ENCODE assay signal across 1 cellular context in genomic region chr16:21301168-21301894, GRCh38.
A peak's percentile ranks its signal among the peaks of the same experiment; 100 is the strongest.
TF ChIP-seq lines count a peak whose summit lies in the region.

No MANE protein-coding gene starts in this region.

TF ChIP-seq in HepG2, 621 proteins besides CTCF, POLR2A, EP300 and RAD21 (continued from another document and continues in another):
- peak; percentile 51 for TF ChIP-seq HOMEZ (CRISPR knock-in tag; IDR thresholded peaks at IDR 0.05; ENCODE audit: low read depth)
- no peak for TF ChIP-seq FOXP1 (IDR thresholded peaks at IDR 0.05)
- no peak for TF ChIP-seq FOXP1 (CRISPR knock-in tag; IDR thresholded peaks at IDR 0.05)
- TF ChIP-seq, protein P1, sequence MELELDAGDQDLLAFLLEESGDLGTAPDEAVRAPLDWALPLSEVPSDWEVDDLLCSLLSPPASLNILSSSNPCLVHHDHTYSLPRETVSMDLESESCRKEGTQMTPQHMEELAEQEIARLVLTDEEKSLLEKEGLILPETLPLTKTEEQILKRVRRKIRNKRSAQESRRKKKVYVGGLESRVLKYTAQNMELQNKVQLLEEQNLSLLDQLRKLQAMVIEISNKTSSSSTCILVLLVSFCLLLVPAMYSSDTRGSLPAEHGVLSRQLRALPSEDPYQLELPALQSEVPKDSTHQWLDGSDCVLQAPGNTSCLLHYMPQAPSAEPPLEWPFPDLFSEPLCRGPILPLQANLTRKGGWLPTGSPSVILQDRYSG (CRISPR knock-in tag; IDR thresholded peaks at IDR 0.05): 0 out of 2 replicates have a peak, but pooled peaks have one; percentile 52
- TF ChIP-seq MIXL1 (CRISPR knock-in tag; IDR thresholded peaks at IDR 0.05): no peak
- TF ChIP-seq ZNF225 (CRISPR knock-in tag; IDR thresholded peaks at IDR 0.05): peak; percentile 93
- no peak for TF ChIP-seq RARG (CRISPR knock-in tag; IDR thresholded peaks at IDR 0.05; ENCODE audit: low read depth)
- TF ChIP-seq KMT2B (CRISPR knock-in tag; IDR thresholded peaks at IDR 0.05): peak; percentile 76
- TF ChIP-seq PATZ1 (CRISPR knock-in tag; IDR thresholded peaks at IDR 0.05): peak; percentile 83
- TF ChIP-seq ZFP90 (CRISPR knock-in tag; IDR thresholded peaks at IDR 0.05; ENCODE audit: borderline replicate concordance): peak; percentile 92; the same call in 1 of the 2 replicates
- no peak for TF ChIP-seq AHDC1 (CRISPR knock-in tag; IDR thresholded peaks at IDR 0.05; ENCODE audit: borderline replicate concordance)
- peak; percentile 82 for TF ChIP-seq XRCC5 (optimal IDR thresholded peaks at IDR 0.05; ENCODE audit: low read length)
- TF ChIP-seq ZNF343 (CRISPR knock-in tag; IDR thresholded peaks at IDR 0.05): peak; percentile 91; the same call in 1 of the 2 replicates
- TF ChIP-seq RAD51 (IDR thresholded peaks at IDR 0.05; ENCODE audit: borderline replicate concordance): no peak
- TF ChIP-seq CEBPZ (IDR thresholded peaks at IDR 0.05; ENCODE audit: low read length): no peak
- TF ChIP-seq, protein P2, sequence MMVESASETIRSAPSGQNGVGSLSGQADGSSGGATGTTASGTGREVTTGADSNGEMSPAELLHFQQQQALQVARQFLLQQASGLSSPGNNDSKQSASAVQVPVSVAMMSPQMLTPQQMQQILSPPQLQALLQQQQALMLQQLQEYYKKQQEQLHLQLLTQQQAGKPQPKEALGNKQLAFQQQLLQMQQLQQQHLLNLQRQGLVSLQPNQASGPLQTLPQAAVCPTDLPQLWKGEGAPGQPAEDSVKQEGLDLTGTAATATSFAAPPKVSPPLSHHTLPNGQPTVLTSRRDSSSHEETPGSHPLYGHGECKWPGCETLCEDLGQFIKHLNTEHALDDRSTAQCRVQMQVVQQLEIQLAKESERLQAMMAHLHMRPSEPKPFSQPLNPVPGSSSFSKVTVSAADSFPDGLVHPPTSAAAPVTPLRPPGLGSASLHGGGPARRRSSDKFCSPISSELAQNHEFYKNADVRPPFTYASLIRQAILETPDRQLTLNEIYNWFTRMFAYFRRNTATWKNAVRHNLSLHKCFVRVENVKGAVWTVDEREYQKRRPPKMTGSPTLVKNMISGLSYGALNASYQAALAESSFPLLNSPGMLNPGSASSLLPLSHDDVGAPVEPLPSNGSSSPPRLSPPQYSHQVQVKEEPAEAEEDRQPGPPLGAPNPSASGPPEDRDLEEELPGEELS (CRISPR knock-in tag; IDR thresholded peaks at IDR 0.05): peak; percentile 81
- TF ChIP-seq PAWR (CRISPR knock-in tag; IDR thresholded peaks at IDR 0.05; ENCODE audit: borderline replicate concordance): peak; percentile 97; the same call in 1 of the 2 replicates
- no peak for TF ChIP-seq ZNF672 (CRISPR knock-in tag; IDR thresholded peaks at IDR 0.05)
- no peak; the same call in 1 of the 2 replicates for TF ChIP-seq ZNF136 (CRISPR knock-in tag; IDR thresholded peaks at IDR 0.05; ENCODE audit: low read depth)
- TF ChIP-seq, protein P3, sequence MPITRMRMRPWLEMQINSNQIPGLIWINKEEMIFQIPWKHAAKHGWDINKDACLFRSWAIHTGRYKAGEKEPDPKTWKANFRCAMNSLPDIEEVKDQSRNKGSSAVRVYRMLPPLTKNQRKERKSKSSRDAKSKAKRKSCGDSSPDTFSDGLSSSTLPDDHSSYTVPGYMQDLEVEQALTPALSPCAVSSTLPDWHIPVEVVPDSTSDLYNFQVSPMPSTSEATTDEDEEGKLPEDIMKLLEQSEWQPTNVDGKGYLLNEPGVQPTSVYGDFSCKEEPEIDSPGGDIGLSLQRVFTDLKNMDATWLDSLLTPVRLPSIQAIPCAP (CRISPR knock-in tag; IDR thresholded peaks at IDR 0.05; ENCODE audit: low read depth): peak; percentile 73; the same call in 1 of the 2 replicates
- TF ChIP-seq ZNF367 (CRISPR knock-in tag; IDR thresholded peaks at IDR 0.05; ENCODE audit: borderline replicate concordance): peak; percentile 48
- TF ChIP-seq ZBTB44 (CRISPR knock-in tag; IDR thresholded peaks at IDR 0.05): peak; percentile 58; the same call in 1 of the 2 replicates
- TF ChIP-seq ZNF362 (CRISPR knock-in tag; IDR thresholded peaks at IDR 0.05; ENCODE audit: borderline replicate concordance): peak; percentile 83; the same call in 1 of the 2 replicates
- TF ChIP-seq ZNF326 (CRISPR knock-in tag; IDR thresholded peaks at IDR 0.05; ENCODE audit: borderline replicate concordance): no peak
- no peak for TF ChIP-seq PRDM4 (CRISPR knock-in tag; IDR thresholded peaks at IDR 0.05; ENCODE audit: borderline replicate concordance)
- no peak for TF ChIP-seq ZNF460 (CRISPR knock-in tag; IDR thresholded peaks at IDR 0.05; ENCODE audit: borderline replicate concordance)
- peak; percentile 94 for TF ChIP-seq ZNF274 (CRISPR knock-in tag; IDR thresholded peaks at IDR 0.05)
- no peak for TF ChIP-seq JDP2 (CRISPR knock-in tag; IDR thresholded peaks at IDR 0.05; ENCODE audit: borderline replicate concordance)
- TF ChIP-seq U2AF2 (IDR thresholded peaks at IDR 0.05; ENCODE audit: low read depth, low read length): no peak
- no peak; the same call in 1 of the 2 replicates for TF ChIP-seq MAZ (IDR thresholded peaks at IDR 0.05; ENCODE audit: borderline replicate concordance, low read depth, low read length)
- TF ChIP-seq MAZ (CRISPR knock-in tag; IDR thresholded peaks at IDR 0.05; ENCODE audit: low read depth): peak; percentile 98
